In genomic region chr20:17343631-17344447, GRCh38 we compare ENCODE assay signal across 27 cellular contexts.
DNase-seq lines count a peak whose midpoint lies in the region; ATAC-seq and TF ChIP-seq lines count a peak whose summit lies in the region.
"Had no signal": no experiment of that assay in that cellular context is flagged by ENCODE, and none has a peak within 500 bp of the region (broad histone marks: within the 10 kb centered on the region; RNA-seq: fewer than 3 reads in every experiment).

No MANE protein-coding gene starts in this region.

- POLR2A ChIA-PET in T-cell (lab: Charles Lee), result no interaction called here

- WGBS in endodermal cell (ENCODE audit: insufficient coverage in 1 of 2, insufficient read length in 1 of 2), 2 experiments, result 78 to 79% methylated on average over 9 to 13 of the region's 13 CpGs

- no peak for ATAC-seq in T-cell (replicated peaks in 1 of 4)
- ATAC-seq: gastrocnemius medialis; stimulated activated naive B cell treated with anti-CD40 and anti-IgM and Interleukin-4, amounts not matched to agents 10 μg/mL and 1 μg/mL and 100 μg/mL, for 72 hours had no signal

- H3K4me1 Mint-ChIP-seq in endodermal cell (peaks cover 31% of the 10 kb centered on the region), nephron (peaks cover 43% of the 10 kb centered on the region), T-cell (no peaks in the 10 kb centered on the region), osteocyte (ENCODE audit: unreplicated experiment) (no peaks in the 10 kb centered on the region)
- H3K4me1 Mint-ChIP-seq: activated CD4-positive, alpha-beta T cell treated with anti-CD3 and anti-CD28 coated beads, Interleukin-2, amount 10 ng/mL, durations not matched to agents 7 days and 5 days; activated naive CD8-positive, alpha-beta T cell treated with anti-CD3 and anti-CD28 coated beads, Interleukin-2, amount 10 ng/mL, durations not matched to agents 7 days and 5 days; CD8-positive, alpha-beta memory T cell; stimulated activated naive B cell treated with anti-CD40 and anti-IgM and Interleukin-4, amounts not matched to agents 10 μg/mL and 1 μg/mL and 100 μg/mL, for 72 hours had no signal

- no peak overlapping the region for H3K4me3 ChIP-seq in endodermal cell (ENCODE audit: low read length)
- H3K4me3 ChIP-seq: colonic mucosa, gastrocnemius medialis, thyroid gland had no signal

- H3K4me3 Mint-ChIP-seq in endodermal cell (no peak overlapping the region), nephron (peak overlapping the region in 1 of 3 experiments; percentile 4), T-cell (no peak overlapping the region), osteocyte (ENCODE audit: unreplicated experiment) (no peak overlapping the region)
- H3K4me3 Mint-ChIP-seq: activated CD4-positive, alpha-beta T cell treated with anti-CD3 and anti-CD28 coated beads, Interleukin-2, amount 10 ng/mL, durations not matched to agents 7 days and 5 days; activated naive CD8-positive, alpha-beta T cell treated with anti-CD3 and anti-CD28 coated beads, Interleukin-2, amount 10 ng/mL, durations not matched to agents 7 days and 5 days; CD8-positive, alpha-beta memory T cell; stimulated activated naive B cell treated with anti-CD40 and anti-IgM and Interleukin-4, amounts not matched to agents 10 μg/mL and 1 μg/mL and 100 μg/mL, for 72 hours had no signal

- H3K36me3 Mint-ChIP-seq in endodermal cell (ENCODE audit: low read depth) (no peaks in the 10 kb centered on the region), nephron (ENCODE audit: low read depth) (no peaks in the 10 kb centered on the region), T-cell (no peaks in the 10 kb centered on the region), osteocyte (ENCODE audit: unreplicated experiment) (no peaks in the 10 kb centered on the region)
- H3K36me3 Mint-ChIP-seq: activated naive CD8-positive, alpha-beta T cell treated with anti-CD3 and anti-CD28 coated beads, Interleukin-2, amount 10 ng/mL, durations not matched to agents 7 days and 5 days; CD8-positive, alpha-beta memory T cell; stimulated activated naive B cell treated with anti-CD40 and anti-IgM and Interleukin-4, amounts not matched to agents 10 μg/mL and 1 μg/mL and 100 μg/mL, for 72 hours had no signal

- H3K27ac Mint-ChIP-seq in endodermal cell, result no peak overlapping the region
- H3K27ac Mint-ChIP-seq in nephron, result peak overlapping the region; percentile 16 to 48 (median 30)
- H3K27ac Mint-ChIP-seq in T-cell, result no peak overlapping the region
- H3K27ac Mint-ChIP-seq in osteocyte (ENCODE audit: unreplicated experiment), result no peak overlapping the region
- H3K27ac Mint-ChIP-seq: activated CD4-positive, alpha-beta T cell treated with anti-CD3 and anti-CD28 coated beads, Interleukin-2, amount 10 ng/mL, durations not matched to agents 7 days and 5 days; activated naive CD8-positive, alpha-beta T cell treated with anti-CD3 and anti-CD28 coated beads, Interleukin-2, amount 10 ng/mL, durations not matched to agents 7 days and 5 days; activated T-helper 2 cell treated with anti-CD3 and anti-CD28 coated beads, Interferon-gamma antibody, Interleukin-2, Interleukin-4, amounts not matched to agents 10 μg/mL and 5 μg/mL and 100 μg/mL, durations not matched to agents 14 hours and 24 hours and 36 hours; CD8-positive, alpha-beta memory T cell; stimulated activated naive B cell treated with anti-CD40 and anti-IgM and Interleukin-4, amounts not matched to agents 10 μg/mL and 1 μg/mL and 100 μg/mL, for 72 hours had no signal

- CTCF ChIA-PET in T-cell (lab: Charles Lee), result no interaction called here

- no peak overlapping the region for H3K27ac ChIP-seq in endodermal cell (ENCODE audit: low read depth, low read length)
- H3K27ac ChIP-seq: colonic mucosa, gastrocnemius medialis, parathyroid adenoma, thyroid gland had no signal

- TF ChIP-seq CTCF in endodermal cell (conservative IDR thresholded peaks at IDR 0.05), result no peak
- no peak for TF ChIP-seq CTCF in nephron (IDR thresholded peaks at IDR 0.05; ENCODE audit: unreplicated experiment in 3 of 3)
- no peak for TF ChIP-seq CTCF in GM13977 (IDR thresholded peaks at IDR 0.05; ENCODE audit: extremely low read depth, insufficient read depth, missing control alignments)
- no peak for TF ChIP-seq CTCF in osteocyte (IDR thresholded peaks at IDR 0.05)

- H3K9ac ChIP-seq in endodermal cell (ENCODE audit: extremely low read depth, low read length, poor library complexity, severe bottlenecking), result no peak overlapping the region
- H3K9ac ChIP-seq: parathyroid adenoma had no signal

- H3K36me3 ChIP-seq in endodermal cell (ENCODE audit: control insufficient read depth, insufficient read depth, low read length), result no peaks in the 10 kb centered on the region
- H3K36me3 ChIP-seq: colonic mucosa, gastrocnemius medialis, thyroid gland had no signal

- H3K9me3 Mint-ChIP-seq in endodermal cell (no peaks in the 10 kb centered on the region), nephron (peaks cover 6% of the 10 kb centered on the region), T-cell (no peaks in the 10 kb centered on the region), osteocyte (ENCODE audit: unreplicated experiment) (no peaks in the 10 kb centered on the region)
- H3K9me3 Mint-ChIP-seq: activated CD4-positive, alpha-beta T cell treated with anti-CD3 and anti-CD28 coated beads, Interleukin-2, amount 10 ng/mL, durations not matched to agents 7 days and 5 days; activated naive CD8-positive, alpha-beta T cell treated with anti-CD3 and anti-CD28 coated beads, Interleukin-2, amount 10 ng/mL, durations not matched to agents 7 days and 5 days; activated T-helper 2 cell treated with anti-CD3 and anti-CD28 coated beads, Interferon-gamma antibody, Interleukin-2, Interleukin-4, amounts not matched to agents 10 μg/mL and 5 μg/mL and 100 μg/mL, durations not matched to agents 14 hours and 24 hours and 36 hours; stimulated activated naive B cell treated with anti-CD40 and anti-IgM and Interleukin-4, amounts not matched to agents 10 μg/mL and 1 μg/mL and 100 μg/mL, for 72 hours had no signal

- H3K9me3 ChIP-seq in endodermal cell (ENCODE audit: control insufficient read depth, low read length), result no peaks in the 10 kb centered on the region
- H3K9me3 ChIP-seq: colonic mucosa, gastrocnemius medialis, thyroid gland had no signal

- peak; percentile 64 for DNase-seq in AG20443 (ENCODE audit: low spot score)
- DNase-seq in NCI-H460 (ENCODE audit: extremely low read depth, low read depth), result peak; percentile 75
- peak; percentile 56 for DNase-seq in endodermal cell
- DNase-seq in GM13977 (ENCODE audit: low spot score), result no peak
- no peak for DNase-seq in T-cell
- no peak for DNase-seq in osteocyte (ENCODE audit: extremely low spot score, unreplicated experiment)
- no peak for DNase-seq in occipital lobe (lab: John Stamatoyannopoulos, UW)
- DNase-seq: activated CD4-positive, alpha-beta T cell treated with anti-CD3 and anti-CD28 coated beads, Interleukin-2, amount 10 ng/mL, durations not matched to agents 7 days and 5 days; activated naive CD8-positive, alpha-beta T cell treated with anti-CD3 and anti-CD28 coated beads, Interleukin-2, amount 10 ng/mL, durations not matched to agents 7 days and 5 days; CD8-positive, alpha-beta memory T cell; colonic mucosa; DMS53; gastrocnemius medialis; HCEC 1CT; Kasumi-1; kidney; NCI-H1092 treated with DMSO at 0.1 percent for 48 hours; NCI-H2081 treated with DMSO at 0.1 percent for 48 hours; OCI-M1; SHP77 treated with DMSO at 0.1 percent for 48 hours; stimulated activated CD4-positive, alpha-beta T cell treated with anti-CD3 and anti-CD28 coated beads, Interleukin-1b, Interleukin-23, amount 100 ng/mL, for 48 hours; stimulated activated naive B cell treated with anti-CD40 and anti-IgM and Interleukin-4, amounts not matched to agents 10 μg/mL and 1 μg/mL and 100 μg/mL, for 72 hours; T-helper 1 cell; thyroid gland had no signal

- no peaks in the 10 kb centered on the region for H3K27me3 ChIP-seq in endodermal cell (ENCODE audit: control insufficient read depth, insufficient read depth, low read length, poor library complexity, severe bottlenecking)
- H3K27me3 ChIP-seq: colonic mucosa, gastrocnemius medialis, thyroid gland had no signal

- peaks cover 7% of the 10 kb centered on the region for H3K27me3 Mint-ChIP-seq in endodermal cell (ENCODE audit: insufficient read depth)
- no peaks in the 10 kb centered on the region for H3K27me3 Mint-ChIP-seq in nephron (ENCODE audit: low read depth)
- H3K27me3 Mint-ChIP-seq in T-cell, result peaks cover 4 to 10% of the 10 kb centered on the region in 2 donors
- peaks cover 12% of the 10 kb centered on the region for H3K27me3 Mint-ChIP-seq in osteocyte (ENCODE audit: unreplicated experiment)
- H3K27me3 Mint-ChIP-seq: activated CD4-positive, alpha-beta T cell treated with anti-CD3 and anti-CD28 coated beads, Interleukin-2, amount 10 ng/mL, durations not matched to agents 7 days and 5 days had no signal

- H3K4me1 ChIP-seq in endodermal cell (ENCODE audit: control insufficient read depth, insufficient read depth, low read length), result peaks cover 4% of the 10 kb centered on the region
- H3K4me1 ChIP-seq: colonic mucosa, gastrocnemius medialis, parathyroid adenoma, thyroid gland had no signal

- in situ Hi-C loops in GM13977 (cut with MboI; ENCODE audit: low pct_unique_long_range_greater_than_20kb, low sequenced_read_pairs, unreplicated experiment), result no loop called here

Comparison
In these comparisons a context has a peak if more than half of its experiments do, and no peak if none do; other contexts are left out.
1. DNase-seq: peak in AG20443 (single experiment), NCI-H460 (single experiment) and endodermal cell (single experiment); none in GM13977 (single experiment), T-cell (0 of 34), osteocyte (single experiment) and occipital lobe (single experiment).
2. H3K27ac Mint-ChIP-seq: peak in nephron (3 of 3); none in endodermal cell (single experiment), T-cell (0 of 2) and osteocyte (single experiment).